Comparison of ENCODE assay signal across 8 cellular contexts in genomic region chr6:139376054-139376355, GRCh38. TPM values are rescaled to one million over a fixed set of nuclear protein-coding genes. Genes with fewer than 3 reads are reported as not detected.
DNase-seq lines count a peak whose midpoint lies in the region; ATAC-seq and TF ChIP-seq lines count a peak whose summit lies in the region.

No MANE protein-coding gene starts in this region.

- H3K4me1 ChIP-seq in PC-9 (replicated peaks; ENCODE audit: insufficient read depth): peaks cover 53% of the 10 kb centered on the region

- CTCF ChIA-PET in PC-9 (lab: Charles Lee): no interaction called here

- H3K27me3 ChIP-seq in PC-9 (ENCODE audit: insufficient read depth, low read depth) (no peaks in the 10 kb centered on the region), dorsolateral prefrontal cortex (no peaks in the 10 kb centered on the region)

- H3K4me3 ChIP-seq in PC-9 (peak overlapping the region; percentile 89), dorsolateral prefrontal cortex (peak overlapping the region; percentile 60 to 98 (median 87))

- H3K27ac Mint-ChIP-seq in naive B cell: peak overlapping the region in 5 of 6 donors; percentile 16 to 96 (median 87)

- BruUV-seq in PC-9 (replicated peaks; lab: Mats Ljungman, UMichigan): no TSS peak

- peaks cover 10 to 26% (median 11%) of the 10 kb centered on the region in 3 donors for H3K4me1 Mint-ChIP-seq in naive B cell

- H3K36me3 Mint-ChIP-seq in naive B cell: peaks cover 0 to 6% of the 10 kb centered on the region in 2 donors

- no peaks in the 10 kb centered on the region for H3K9me3 ChIP-seq in PC-9 (ENCODE audit: insufficient read depth, low read depth)

- DNase-seq in GF-D8 (lab: John Stamatoyannopoulos, UW) (peak; percentile 63), PC-9 (no peak), dorsolateral prefrontal cortex (no peak), naive B cell (no peak), retina (no peak)

- no peak for ATAC-seq in naive B cell (ENCODE audit: low read depth in 2 of 2)
- ATAC-seq in HG03095 (IDR thresholded peaks at IDR 0.05; ENCODE audit: unreplicated experiment): no peak
- ATAC-seq in HG03378 (IDR thresholded peaks at IDR 0.05; ENCODE audit: unreplicated experiment): no peak
- ATAC-seq in activated CD4-positive, CD25-positive, alpha-beta regulatory T cell treated with anti-CD3 and anti-CD28 coated beads, Interleukin-2, amount 50 U/mL, for 24 hours: no peak

- H3K4me2 ChIP-seq in PC-9: peak overlapping the region; percentile 94

- no peaks in the 10 kb centered on the region for H3K9me3 Mint-ChIP-seq in naive B cell

- peak overlapping the region; percentile 94 for H3K27ac ChIP-seq in PC-9
- H3K27ac ChIP-seq in dorsolateral prefrontal cortex: peak overlapping the region; percentile 25 to 99 (median 96)

- H3K36me3 ChIP-seq in PC-9 (ENCODE audit: low read depth): peaks cover 19% of the 10 kb centered on the region

- no peak for TF ChIP-seq CTCF in PC-9 (conservative IDR thresholded peaks at IDR 0.05)
- no peak for TF ChIP-seq CTCF in dorsolateral prefrontal cortex (IDR thresholded peaks at IDR 0.05 in 54 of 56, conservative IDR thresholded peaks at IDR 0.05 in 2 of 56; ENCODE audit: low read depth in 1 of 56, partially characterized antibody in 56 of 56)

- intact Hi-C loops in PC-9 (cut with micrococcal nuclease; ENCODE audit: unreplicated experiment) (loop anchor here (1.0 to 10.0 kb wide), 5 partner anchors 31 to 1089 kb away; no protein-coding TSS in a partner anchor), dorsolateral prefrontal cortex (cut with DNase I) (loop anchor here (5.0 to 10.0 kb wide), 4 partner anchors 99 to 509 kb away; partner anchors contain the start of gene HECA (in 1 of the 2))

- H3K79me2 ChIP-seq in PC-9 (ENCODE audit: low read depth): peaks cover 34% of the 10 kb centered on the region

- H2AFZ ChIP-seq in PC-9: peak overlapping the region; percentile 91

- H3F3A ChIP-seq in PC-9 (ENCODE audit: insufficient read depth, low read depth): peaks cover 57% of the 10 kb centered on the region

- H3K27me3 Mint-ChIP-seq in naive B cell: no peaks in the 10 kb centered on the region

- H4K20me1 ChIP-seq in PC-9 (ENCODE audit: insufficient read depth): peaks cover 23% of the 10 kb centered on the region

- H3K4me3 Mint-ChIP-seq in naive B cell: peak overlapping the region; percentile 98 to 100 (median 99)

- POLR2A ChIA-PET in PC-9 (lab: Charles Lee; ENCODE audit: unreplicated experiment): interaction anchor here (0.5 to 1.2 kb wide), 5 partner anchors 58 to 1165 kb away, joined by 3 to 10 read pairs (median 5); no protein-coding TSS in a partner anchor

- no peaks in the 10 kb centered on the region for H3K9me2 ChIP-seq in PC-9 (ENCODE audit: insufficient read depth)

RNA-seq across cellular contexts. Expression of gene CITED2, which starts 1.6 kb away (rescaled TPM):
- 47.0 and 54.0 TPM in 2 replicates for total RNA-seq in PC-9 (2021)
- total RNA-seq in dorsolateral prefrontal cortex: 100 to 1,000 TPM in 2 of 120 experiments, 10 to 100 TPM in 118; 15.6 to 110 (median 54.9) TPM
- 10 to 100 TPM in 5 of 6 donors, 1 to 10 TPM in 1; 6.0 to 19.3 (median 16.5) TPM for polyA plus RNA-seq in naive B cell (ENCODE audit: low read depth in 6 of 6)
